25 cellular contexts compared by ENCODE assay signal in genomic region chr11:119901657-119902577, GRCh38.
"Had no signal": no experiment of that assay in that cellular context is flagged by ENCODE, and none has a peak within 500 bp of the region (broad histone marks: within the 10 kb centered on the region; RNA-seq: fewer than 3 reads in every experiment).

No MANE protein-coding gene starts in this region.

- H3K27ac Mint-ChIP-seq: activated naive CD8-positive, alpha-beta T cell; activated T-cell treated with anti-CD3 and anti-CD28 coated beads, Interleukin-2, amount 50 U/mL, for 24 hours; activated T-helper 2 cell treated with anti-CD3 and anti-CD28 coated beads, Interferon-gamma antibody, Interleukin-2, Interleukin-4, amounts not matched to agents 10 μg/mL and 5 μg/mL and 100 μg/mL, durations not matched to agents 14 hours and 24 hours and 36 hours; mesothelial cell of epicardium; naive thymus-derived CD8-positive, alpha-beta T cell; neural progenitor cell; progenitor cell of endocrine pancreas; stimulated activated naive CD8-positive, alpha-beta T cell treated with anti-CD3 and anti-CD28 coated beads, Interleukin-15, Interleukin-2, amounts not matched to agents 100 ng/mL and 50 ng/mL, for 24 hours; WTC11 had no signal

- H3K27me3 ChIP-seq: neural progenitor cell, thyroid gland had no signal

- ATAC-seq: gastrocnemius medialis; naive thymus-derived CD8-positive, alpha-beta T cell; WTC11 had no signal

- H3K9me3 ChIP-seq: gastrocnemius medialis, left ventricle myocardium inferior, thyroid gland had no signal

- H3K27ac ChIP-seq: gastrocnemius medialis, left ventricle myocardium inferior, neural progenitor cell, thyroid gland had no signal

- H3K9me3 Mint-ChIP-seq: activated T-cell treated with anti-CD3 and anti-CD28 coated beads, Interleukin-2, amount 50 U/mL, for 24 hours; activated T-helper 2 cell treated with anti-CD3 and anti-CD28 coated beads, Interferon-gamma antibody, Interleukin-2, Interleukin-4, amounts not matched to agents 10 μg/mL and 5 μg/mL and 100 μg/mL, durations not matched to agents 14 hours and 24 hours and 36 hours; mesothelial cell of epicardium; naive thymus-derived CD8-positive, alpha-beta T cell; neural progenitor cell; stimulated activated naive CD8-positive, alpha-beta T cell treated with anti-CD3 and anti-CD28 coated beads, Interleukin-15, Interleukin-2, amounts not matched to agents 100 ng/mL and 50 ng/mL, for 24 hours; WTC11 had no signal

- H3K36me3 Mint-ChIP-seq: activated naive CD8-positive, alpha-beta T cell; mesothelial cell of epicardium; naive thymus-derived CD8-positive, alpha-beta T cell; neural progenitor cell; WTC11 had no signal

- H3K4me2 ChIP-seq: neural progenitor cell had no signal

- H3K36me3 ChIP-seq: gastrocnemius medialis, left ventricle myocardium inferior, neural progenitor cell, thyroid gland had no signal

- DNase-seq: activated CD8-positive, alpha-beta memory T cell treated with anti-CD3 and anti-CD28 coated beads for 24 hours; activated CD8-positive, alpha-beta memory T cell treated with anti-CD3 and anti-CD28 coated beads, Interleukin-2, amount 50 U/mL, for 4 hours; activated naive CD4-positive, alpha-beta T cell; activated T-cell treated with anti-CD3 and anti-CD28 coated beads, Interleukin-2, amount 50 U/mL, for 24 hours; central memory CD4-positive, alpha-beta T cell; dermis blood vessel endothelial cell; effector CD8-positive, alpha-beta T cell; gastrocnemius medialis; hypothalamus; left ventricle myocardium inferior; mammary epithelial cell; naive thymus-derived CD8-positive, alpha-beta T cell; stimulated activated CD4-positive, alpha-beta T cell treated with anti-CD3 and anti-CD28 coated beads, Interleukin-4, amount 100 ng/mL, for 24 hours; substantia nigra; T-helper 9 cell; thyroid gland had no signal

- H3K9ac ChIP-seq: neural progenitor cell had no signal

- H3K4me1 ChIP-seq: gastrocnemius medialis had no signal

- H3K4me3 Mint-ChIP-seq: activated naive CD8-positive, alpha-beta T cell; activated T-cell treated with anti-CD3 and anti-CD28 coated beads, Interleukin-2, amount 50 U/mL, for 24 hours; mesothelial cell of epicardium; naive thymus-derived CD8-positive, alpha-beta T cell; neural progenitor cell; stimulated activated naive CD8-positive, alpha-beta T cell treated with anti-CD3 and anti-CD28 coated beads, Interleukin-15, Interleukin-2, amounts not matched to agents 100 ng/mL and 50 ng/mL, for 24 hours; WTC11 had no signal

- H2AFZ ChIP-seq: neural progenitor cell had no signal

- H3K27me3 Mint-ChIP-seq: activated naive CD8-positive, alpha-beta T cell had no signal

- H3K4me3 ChIP-seq: gastrocnemius medialis, left ventricle myocardium inferior, neural progenitor cell, thyroid gland had no signal

- FAIRE-seq: astrocyte, endothelial cell of umbilical vein had no signal
